In genomic region chr2:44015239-44015638, GRCh38 we compare ENCODE assay signal across 32 cellular contexts.
"Had no signal": no experiment of that assay in that cellular context is flagged by ENCODE, and none has a peak within 500 bp of the region (broad histone marks: within the 10 kb centered on the region; RNA-seq: fewer than 3 reads in every experiment).

No MANE protein-coding gene starts in this region.

- H3K27ac ChIP-seq: neutrophil, pancreas, psoas muscle, skin epidermis, spleen, suprapubic skin, testis, tibial artery, transverse colon, upper lobe of left lung, vagina had no signal

- H3K4me1 Mint-ChIP-seq: naive B cell; naive thymus-derived CD8-positive, alpha-beta T cell; nephron progenitor cell; neural crest cell had no signal

- H3K27ac Mint-ChIP-seq: naive B cell; naive thymus-derived CD8-positive, alpha-beta T cell; natural killer cell treated with Interleukin-12 subunit alpha and Interleukin-12 subunit beta and Interleukin-15 and Interleukin-18, amount 100 ng/mL, for 72 hours; nephron progenitor cell; progenitor cell of endocrine pancreas; stimulated activated naive CD8-positive, alpha-beta T cell treated with anti-CD3 and anti-CD28 coated beads, Interleukin-15, amount 100 ng/mL, for 72 hours had no signal

- H3K27me3 ChIP-seq: pancreas, testis, upper lobe of left lung, vagina had no signal

- H3K4me1 ChIP-seq: pancreas, psoas muscle, spleen, suprapubic skin, testis, tibial artery, transverse colon, upper lobe of left lung, vagina had no signal

- H3K36me3 ChIP-seq: neutrophil, pancreas, spleen, suprapubic skin, tibial artery, transverse colon, upper lobe of left lung, vagina had no signal

- H3K9me3 Mint-ChIP-seq: natural killer cell treated with Interleukin-12 subunit alpha and Interleukin-12 subunit beta and Interleukin-15 and Interleukin-18, amount 100 ng/mL, for 72 hours; nephron progenitor cell; neural crest cell; stimulated activated naive CD8-positive, alpha-beta T cell treated with anti-CD3 and anti-CD28 coated beads, Interleukin-15, amount 100 ng/mL, for 72 hours had no signal

- H3K4me3 ChIP-seq: pancreas, psoas muscle, skin epidermis, smooth muscle cell, spleen, suprapubic skin, testis, tibial artery, transverse colon, upper lobe of left lung, vagina had no signal

- FAIRE-seq: pancreas, urothelium cell line had no signal

- ATAC-seq: naive thymus-derived CD8-positive, alpha-beta T cell; natural killer cell treated with Interleukin-12 subunit alpha and Interleukin-12 subunit beta and Interleukin-15 and Interleukin-18, amount 100 ng/mL, for 72 hours; pancreas; psoas muscle; right cardiac atrium; sciatic nerve; stimulated activated naive CD8-positive, alpha-beta T cell treated with anti-CD3 and anti-CD28 coated beads, Interleukin-15, amount 100 ng/mL, for 72 hours; stimulated activated naive CD8-positive, alpha-beta T cell treated with anti-CD3 and anti-CD28 coated beads, Interleukin-15, Interleukin-2, amounts not matched to agents 100 U/mL and 50 U/mL, for 24 hours had no signal

- DNase-seq: naive B cell; naive thymus-derived CD8-positive, alpha-beta T cell; nephron progenitor cell; nucleus accumbens; pancreas; posterior cingulate gyrus; psoas muscle; right cardiac atrium; spleen; stimulated activated CD4-positive, alpha-beta T cell treated with anti-CD3 and anti-CD28 coated beads, Interleukin-12 subunit alpha, Interleukin-12 subunit beta, amount 100 ng/mL, for 4 hours; stimulated activated CD4-positive, alpha-beta T cell treated with anti-CD3 and anti-CD28 coated beads, Interleukin-1b, Interleukin-23, amount 100 ng/mL, for 48 hours; stimulated activated CD4-positive, alpha-beta T cell treated with anti-CD3 and anti-CD28 coated beads, Interleukin-4, amount 100 ng/mL, for 1 hour; stimulated activated CD4-positive, alpha-beta T cell treated with anti-CD3 and anti-CD28 coated beads, Interleukin-4, amount 100 ng/mL, for 4 hours; stimulated activated CD8-positive, alpha-beta memory T cell treated with anti-CD3 and anti-CD28 coated beads, Interleukin-4, amount 100 ng/mL, for 48 hours; stimulated activated naive CD4-positive, alpha-beta T cell; stimulated activated naive CD8-positive, alpha-beta T cell treated with anti-CD3 and anti-CD28 coated beads, Interleukin-15, amount 100 ng/mL, for 72 hours; stimulated activated naive CD8-positive, alpha-beta T cell treated with anti-CD3 and anti-CD28 coated beads, Interleukin-15, Interleukin-2, amounts not matched to agents 100 U/mL and 50 U/mL, for 24 hours; substantia nigra; testis; tibial artery; transverse colon; upper lobe of left lung had no signal

- H3K36me3 Mint-ChIP-seq: natural killer cell treated with Interleukin-12 subunit alpha and Interleukin-12 subunit beta and Interleukin-15 and Interleukin-18, amount 100 ng/mL, for 72 hours had no signal

- H3K9me3 ChIP-seq: neutrophil, pancreas, psoas muscle, spleen, suprapubic skin, testis, tibial artery, transverse colon, upper lobe of left lung, vagina had no signal

- H3K4me3 Mint-ChIP-seq: naive B cell; naive thymus-derived CD8-positive, alpha-beta T cell; natural killer cell treated with Interleukin-12 subunit alpha and Interleukin-12 subunit beta and Interleukin-15 and Interleukin-18, amount 100 ng/mL, for 72 hours; nephron progenitor cell; neural crest cell; stimulated activated naive CD8-positive, alpha-beta T cell treated with anti-CD3 and anti-CD28 coated beads, Interleukin-15, amount 100 ng/mL, for 72 hours had no signal

- H3K4me2 ChIP-seq: smooth muscle cell had no signal
